Comparison of ENCODE assay signal across 1 cellular context in genomic region chr16:11379420-11379819, GRCh38.
A peak's percentile ranks its signal among the peaks of the same experiment; 100 is the strongest.
TF ChIP-seq lines count a peak whose summit lies in the region.

No MANE protein-coding gene starts in this region.

TF ChIP-seq in HepG2, 621 proteins besides CTCF, POLR2A, EP300 and RAD21 (continued from another document):
- no peak for TF ChIP-seq ZBTB40 (IDR thresholded peaks at IDR 0.05)
- TF ChIP-seq ZBTB40 (CRISPR knock-in tag; IDR thresholded peaks at IDR 0.05), result no peak
- no peak for TF ChIP-seq GPBP1L1 (CRISPR knock-in tag; IDR thresholded peaks at IDR 0.05)
- TF ChIP-seq CREB1 (IDR thresholded peaks at IDR 0.05), result peak; percentile 29; the same call in 1 of the 2 replicates
- no peak for TF ChIP-seq CREB1 (CRISPR knock-in tag; IDR thresholded peaks at IDR 0.05)
- no peak for TF ChIP-seq NFE2L1 (CRISPR knock-in tag; IDR thresholded peaks at IDR 0.05; ENCODE audit: borderline replicate concordance)
- no peak for TF ChIP-seq ZNF616 (CRISPR knock-in tag; IDR thresholded peaks at IDR 0.05; ENCODE audit: low read depth)
- TF ChIP-seq ZNF275 (CRISPR knock-in tag; IDR thresholded peaks at IDR 0.05; ENCODE audit: borderline replicate concordance), result no peak
- no peak for TF ChIP-seq UBTF (CRISPR knock-in tag; IDR thresholded peaks at IDR 0.05)
